Comparison of ENCODE assay signal across 1 cellular context in the genomic region with DNA sequence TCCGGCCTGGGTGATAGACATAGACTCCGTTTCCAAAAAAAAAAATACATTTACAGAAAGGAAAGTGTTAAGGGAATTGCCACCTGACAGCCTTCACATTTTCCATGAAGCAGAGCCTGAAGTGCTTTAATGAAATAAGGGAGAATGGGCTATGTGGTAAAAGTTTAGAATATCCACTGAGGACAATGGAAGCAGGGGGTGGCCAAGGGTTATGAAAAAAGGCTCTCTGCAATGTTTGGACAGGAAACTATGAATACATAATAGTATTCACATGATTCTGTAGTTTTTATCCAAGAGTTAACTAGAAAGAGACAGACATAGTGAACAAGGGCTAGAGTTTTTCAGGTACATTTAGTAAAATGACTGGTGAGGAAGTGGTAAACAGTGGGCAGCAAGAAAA.
TF ChIP-seq lines count a peak whose summit lies in the region.

No MANE protein-coding gene starts in this region.

TF ChIP-seq in HepG2, 621 proteins besides CTCF, POLR2A, EP300 and RAD21 (continued from another document):
- peak; percentile 46 for TF ChIP-seq RBM22 (optimal IDR thresholded peaks at IDR 0.05; ENCODE audit: low read length)
- TF ChIP-seq SRSF9 (IDR thresholded peaks at IDR 0.05; ENCODE audit: borderline replicate concordance, insufficient read depth, low read depth, low read length, poor library complexity, severe bottlenecking): no peak
- TF ChIP-seq, protein P1, sequence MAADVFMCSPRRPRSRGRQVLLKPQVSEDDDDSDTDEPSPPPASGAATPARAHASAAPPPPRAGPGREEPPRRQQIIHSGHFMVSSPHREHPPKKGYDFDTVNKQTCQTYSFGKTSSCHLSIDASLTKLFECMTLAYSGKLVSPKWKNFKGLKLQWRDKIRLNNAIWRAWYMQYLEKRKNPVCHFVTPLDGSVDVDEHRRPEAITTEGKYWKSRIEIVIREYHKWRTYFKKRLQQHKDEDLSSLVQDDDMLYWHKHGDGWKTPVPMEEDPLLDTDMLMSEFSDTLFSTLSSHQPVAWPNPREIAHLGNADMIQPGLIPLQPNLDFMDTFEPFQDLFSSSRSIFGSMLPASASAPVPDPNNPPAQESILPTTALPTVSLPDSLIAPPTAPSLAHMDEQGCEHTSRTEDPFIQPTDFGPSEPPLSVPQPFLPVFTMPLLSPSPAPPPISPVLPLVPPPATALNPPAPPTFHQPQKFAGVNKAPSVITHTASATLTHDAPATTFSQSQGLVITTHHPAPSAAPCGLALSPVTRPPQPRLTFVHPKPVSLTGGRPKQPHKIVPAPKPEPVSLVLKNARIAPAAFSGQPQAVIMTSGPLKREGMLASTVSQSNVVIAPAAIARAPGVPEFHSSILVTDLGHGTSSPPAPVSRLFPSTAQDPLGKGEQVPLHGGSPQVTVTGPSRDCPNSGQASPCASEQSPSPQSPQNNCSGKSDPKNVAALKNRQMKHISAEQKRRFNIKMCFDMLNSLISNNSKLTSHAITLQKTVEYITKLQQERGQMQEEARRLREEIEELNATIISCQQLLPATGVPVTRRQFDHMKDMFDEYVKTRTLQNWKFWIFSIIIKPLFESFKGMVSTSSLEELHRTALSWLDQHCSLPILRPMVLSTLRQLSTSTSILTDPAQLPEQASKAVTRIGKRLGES (CRISPR knock-in tag; IDR thresholded peaks at IDR 0.05; ENCODE audit: borderline replicate concordance): 0 out of 2 replicates have a peak, but pooled peaks have one; percentile 25
- TF ChIP-seq, protein P2, sequence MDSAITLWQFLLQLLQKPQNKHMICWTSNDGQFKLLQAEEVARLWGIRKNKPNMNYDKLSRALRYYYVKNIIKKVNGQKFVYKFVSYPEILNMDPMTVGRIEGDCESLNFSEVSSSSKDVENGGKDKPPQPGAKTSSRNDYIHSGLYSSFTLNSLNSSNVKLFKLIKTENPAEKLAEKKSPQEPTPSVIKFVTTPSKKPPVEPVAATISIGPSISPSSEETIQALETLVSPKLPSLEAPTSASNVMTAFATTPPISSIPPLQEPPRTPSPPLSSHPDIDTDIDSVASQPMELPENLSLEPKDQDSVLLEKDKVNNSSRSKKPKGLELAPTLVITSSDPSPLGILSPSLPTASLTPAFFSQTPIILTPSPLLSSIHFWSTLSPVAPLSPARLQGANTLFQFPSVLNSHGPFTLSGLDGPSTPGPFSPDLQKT (CRISPR knock-in tag; IDR thresholded peaks at IDR 0.05; ENCODE audit: borderline replicate concordance): no peak
